6 cellular contexts compared by ENCODE assay signal in genomic region chr11:47259178-47259977, GRCh38. TPM values are rescaled to one million over a fixed set of nuclear protein-coding genes. Genes with fewer than 3 reads are reported as not detected.
A peak's percentile ranks its signal among the peaks of the same experiment; 100 is the strongest.
DNase-seq lines count a peak whose midpoint lies in the region; ATAC-seq, FAIRE-seq and TF ChIP-seq lines count a peak whose summit lies in the region.

No MANE protein-coding gene starts in this region.

- BruUV-seq in K562 (replicated peaks; lab: Mats Ljungman, UMichigan) = no TSS peak

- TF ChIP-seq RAD21 in K562 (CRISPR knock-in tag; conservative IDR thresholded peaks at IDR 0.05 in 1 of 2, IDR thresholded peaks at IDR 0.05 in 1 of 2) = peak; percentile 28 to 65; a peak in 3 of 4 replicates

- no peak for TF ChIP-seq EP300 in K562 (IDR thresholded peaks at IDR 0.05; ENCODE audit: low read length)

- POLR2A ChIA-PET in K562 (lab: Yijun Ruan, JAX) = interaction anchor here (0.6 to 3.9 kb wide), 8 partner anchors 9 to 91 kb away, joined by 3 to 31 read pairs (median 6); partner anchors contain the start of gene ACP2

- intact Hi-C loops in K562 (cut with micrococcal nuclease) = loop anchor here (2.0 kb wide), 1 partner anchor 83 kb away; the partner anchor contains the start of gene ARFGAP2

- peak overlapping the region in 1 of 2 experiments; percentile 85; a peak in 2 of 4 replicates for H3K9ac ChIP-seq in K562 (ENCODE audit: insufficient read depth in 1 of 2, low read depth in 2 of 2, low read length in 2 of 2)

- no peaks in the 10 kb centered on the region for H4K20me1 ChIP-seq in K562 (replicated peaks; ENCODE audit: control insufficient read depth, insufficient read depth, low read length)

- H3K27ac ChIP-seq in K562 (ENCODE audit: extremely low read depth, low read depth, low read length) = no peak overlapping the region

- peak; percentile 63 for TF ChIP-seq CTCF in NB4 (IDR thresholded peaks at IDR 0.05; ENCODE audit: low read depth, low read length)
- peak; percentile 74 to 83 (median 81) for TF ChIP-seq CTCF in K562 (IDR thresholded peaks at IDR 0.05 in 2 of 3, conservative IDR thresholded peaks at IDR 0.05 in 1 of 3; ENCODE audit: insufficient read depth in 2 of 3, low read depth in 1 of 3, low read length in 3 of 3)
- TF ChIP-seq CTCF in nephron (IDR thresholded peaks at IDR 0.05; ENCODE audit: unreplicated experiment in 3 of 3) = peak; percentile 33 to 56 (median 41)

- no peaks in the 10 kb centered on the region for H3K36me3 ChIP-seq in K562 (ENCODE audit: control insufficient read depth, insufficient read depth, low read length)

- H3K27me3 Mint-ChIP-seq in nephron (ENCODE audit: low read depth) = no peaks in the 10 kb centered on the region

- CTCF ChIA-PET in K562 (lab: Yijun Ruan, JAX; ENCODE audit: low intra/inter-chr PET ratio) = interaction anchor here (0.6 to 3.6 kb wide), 3 partner anchors 91 to 99 kb away, joined by 3 to 46 read pairs (median 4); no protein-coding TSS in a partner anchor

- no peaks in the 10 kb centered on the region for H3K9me1 ChIP-seq in K562 (ENCODE audit: control insufficient read depth, insufficient read depth, low read length)

- H3K9me3 ChIP-seq in K562 (replicated peaks; ENCODE audit: control insufficient read depth, insufficient read depth, low read depth, low read length) = no peaks in the 10 kb centered on the region

- no peak overlapping the region for H3K4me2 ChIP-seq in K562 (ENCODE audit: insufficient read depth, low read length)

- peaks cover 32% of the 10 kb centered on the region for H3K4me1 Mint-ChIP-seq in nephron

- no peaks in the 10 kb centered on the region for H3K27me3 ChIP-seq in K562 (ENCODE audit: control insufficient read depth in 2 of 2, insufficient read depth in 2 of 2, low read length in 2 of 2)

- 59% methylated on average over 8 of the region's 10 CpGs for WGBS in K562 (ENCODE audit: insufficient coverage, low coverage, missing lambda C conversion rate)

- no peaks in the 10 kb centered on the region for H3K9me3 Mint-ChIP-seq in nephron

- no peak overlapping the region for H3K4me3 ChIP-seq in NB4 (ENCODE audit: low read depth, low read length)
- H3K4me3 ChIP-seq in K562 = no peak overlapping the region

- in situ Hi-C loops in K562 (cut with MboI) = no loop called here

- ATAC-seq in K562 (peak; percentile 82), HG03095 (IDR thresholded peaks at IDR 0.05; ENCODE audit: unreplicated experiment) (no peak)

- peak overlapping the region; percentile 84 to 91 (median 89) for H3K27ac Mint-ChIP-seq in nephron

- FAIRE-seq in K562 (lab: Jason Lieb, UNC) = peak; percentile 81

- TF ChIP-seq POLR2A in NB4 (IDR thresholded peaks at IDR 0.05; ENCODE audit: extremely low read depth, insufficient read length) (no peak), K562 (conservative IDR thresholded peaks at IDR 0.05) (no peak)

- peak overlapping the region; percentile 51 to 74 (median 73) for H3K4me3 Mint-ChIP-seq in nephron

- H3K79me2 ChIP-seq in K562 (ENCODE audit: control insufficient read depth, insufficient read depth, low read length) = no peaks in the 10 kb centered on the region

- H2AFZ ChIP-seq in K562 (ENCODE audit: low read depth, low read length) = no peak overlapping the region

- H3K36me3 Mint-ChIP-seq in nephron (ENCODE audit: low read depth) = no peaks in the 10 kb centered on the region

- peak; percentile 50 for DNase-seq in ELR (ENCODE audit: low read depth)
- peak; percentile 61 for DNase-seq in NB4 (ENCODE audit: low read depth)
- peak in 2 of 4 experiments; percentile 67 to 68 for DNase-seq in K562 (ENCODE audit: extremely low read depth in 1 of 4, low spot score in 3 of 4)
- DNase-seq in NCI-H2029 (lab: John Stamatoyannopoulos, UW) = no peak

- peaks cover 45 to 46% of the 10 kb centered on the region in 2 experiments for H3K4me1 ChIP-seq in K562 (replicated peaks in 1 of 2; ENCODE audit: control insufficient read depth in 2 of 2, insufficient read depth in 2 of 2, low read length in 2 of 2)

RNA-seq across cellular contexts. Expression of gene NR1H3, which starts 1.6 kb away (rescaled TPM):
- 39.2 and 75.3 TPM in 2 replicates for total RNA-seq in K562 (2011; cell fraction: chromatin; rRNA removed; ENCODE audit: low replicate concordance)
- 43.6 and 51.5 TPM in 2 replicates for total RNA-seq in K562 (2011; cell fraction: nucleolus; rRNA removed)
- 31.0 and 35.2 TPM in 2 replicates for total RNA-seq in K562 (2011; cell fraction: nucleoplasm; rRNA removed)
- total RNA-seq in K562 (2014; rRNA removed) = 11.9 and 16.0 TPM in 2 replicates
- total RNA-seq in K562 (2014; rRNA removed; fragmentation: Illumina TruSeq; extraction: Trizol) = 6.6 and 8.2 TPM in 2 replicates
- total RNA-seq in K562 (2015; rRNA removed; fragmentation: Illumina TruSeq; extraction: Trizol) = 7.8 and 11.1 TPM in 2 replicates
- total RNA-seq in K562 (2021) = 15.9 and 16.5 TPM in 2 replicates
- polyA plus RNA-seq in K562 (2011; rRNA removed) = 26.0 and 31.9 TPM in 2 replicates
- 38.5 and 38.7 TPM in 2 replicates for polyA plus RNA-seq in K562 (2011; cell fraction: cytosol; rRNA removed)
- polyA plus RNA-seq in K562 (2011; cell fraction: nucleus; rRNA removed) = 66.1 and 82.8 TPM in 2 replicates
- 16.1 and 20.9 TPM in 2 replicates for polyA plus RNA-seq in K562 (2012)
- polyA plus RNA-seq in K562 (2014; fragmentation: Illumina TruSeq; extraction: Trizol) = 12.0 and 15.2 TPM in 2 replicates
- 10 to 100 TPM in 1 of 2 experiments, 1 to 10 TPM in 1; 9.8 to 10.4 TPM for polyA plus RNA-seq in K562 (2014; fragmentation: Nextera tagmentation; extraction: Ambion mirVana)
- polyA plus RNA-seq in K562 (2014; rRNA removed) = 17.5 and 18.4 TPM in 2 replicates
- 15.1 and 19.2 TPM in 2 replicates for polyA minus RNA-seq in K562 (2011; rRNA and poly(A)+ RNA removed)
- polyA minus RNA-seq in K562 (2011; cell fraction: cytosol; rRNA and poly(A)+ RNA removed) = 9.9 and 20.8 TPM in 2 replicates
- 12.8 and 23.2 TPM in 2 replicates for polyA minus RNA-seq in K562 (2011; cell fraction: nucleus; rRNA and poly(A)+ RNA removed)

RNA-seq across cellular contexts. Expression of gene MADD, which starts 10.6 kb away (rescaled TPM):
- total RNA-seq in K562 (2011; cell fraction: chromatin; rRNA removed; ENCODE audit: low replicate concordance) = 267 and 427 TPM in 2 replicates
- total RNA-seq in K562 (2011; cell fraction: nucleolus; rRNA removed) = 135 and 141 TPM in 2 replicates
- 157 and 178 TPM in 2 replicates for total RNA-seq in K562 (2011; cell fraction: nucleoplasm; rRNA removed)
- total RNA-seq in K562 (2014; rRNA removed) (33.6 and 34.4 TPM in 2 replicates), K562 (2014; rRNA removed; fragmentation: Illumina TruSeq; extraction: Trizol) (22.2 and 22.6 TPM in 2 replicates), K562 (2015; rRNA removed; fragmentation: Illumina TruSeq; extraction: Trizol) (28.7 and 34.3 TPM in 2 replicates), K562 (2021) (53.6 and 57.6 TPM in 2 replicates)
- polyA plus RNA-seq in K562 (2011; rRNA removed) (37.0 and 54.1 TPM in 2 replicates), K562 (2014; fragmentation: Illumina TruSeq; extraction: Trizol) (41.6 and 41.9 TPM in 2 replicates), K562 (2014; fragmentation: Nextera tagmentation; extraction: Ambion mirVana) (1 to 10 TPM in 1 of 2 experiments, under 1 TPM in 1; 0.68 to 3.2 TPM), K562 (2014; rRNA removed) (43.4 and 47.6 TPM in 2 replicates)
- polyA plus RNA-seq in K562 (2011; cell fraction: cytosol; rRNA removed) = 37.6 and 44.5 TPM in 2 replicates
- polyA plus RNA-seq in K562 (2011; cell fraction: nucleus; rRNA removed) = 196 and 230 TPM in 2 replicates
- polyA plus RNA-seq in K562 (2012) = 39.6 and 44.4 TPM in 2 replicates
- 47.0 and 48.6 TPM in 2 replicates for polyA minus RNA-seq in K562 (2011; rRNA and poly(A)+ RNA removed)
- 37.4 and 47.8 TPM in 2 replicates for polyA minus RNA-seq in K562 (2011; cell fraction: cytosol; rRNA and poly(A)+ RNA removed)
- polyA minus RNA-seq in K562 (2011; cell fraction: nucleus; rRNA and poly(A)+ RNA removed) = 52.0 and 80.3 TPM in 2 replicates

RNA-seq across cellular contexts. Expression of gene ACP2, which starts 10.8 kb away (rescaled TPM):
- total RNA-seq in K562 (2011; cell fraction: chromatin; rRNA removed; ENCODE audit: low replicate concordance) = 46.3 and 108 TPM in 2 replicates
- total RNA-seq in K562 (2011; cell fraction: nucleolus; rRNA removed) = 76.0 and 80.0 TPM in 2 replicates
- 60.6 and 60.9 TPM in 2 replicates for total RNA-seq in K562 (2011; cell fraction: nucleoplasm; rRNA removed)
- 14.3 and 16.2 TPM in 2 replicates for total RNA-seq in K562 (2014; rRNA removed)
- 7.1 and 8.6 TPM in 2 replicates for total RNA-seq in K562 (2014; rRNA removed; fragmentation: Illumina TruSeq; extraction: Trizol)
- total RNA-seq in K562 (2015; rRNA removed; fragmentation: Illumina TruSeq; extraction: Trizol) = 11.6 and 12.1 TPM in 2 replicates
- 17.8 and 20.0 TPM in 2 replicates for total RNA-seq in K562 (2021)
- polyA plus RNA-seq in K562 (2011; rRNA removed) = 7.0 and 10.4 TPM in 2 replicates
- polyA plus RNA-seq in K562 (2011; cell fraction: cytosol; rRNA removed) = 8.2 and 13.6 TPM in 2 replicates
- 27.8 and 55.7 TPM in 2 replicates for polyA plus RNA-seq in K562 (2011; cell fraction: nucleus; rRNA removed)
- 13.9 and 20.7 TPM in 2 replicates for polyA plus RNA-seq in K562 (2012)
- 14.0 and 19.1 TPM in 2 replicates for polyA plus RNA-seq in K562 (2014; fragmentation: Illumina TruSeq; extraction: Trizol)
- polyA plus RNA-seq in K562 (2014; fragmentation: Nextera tagmentation; extraction: Ambion mirVana) = 1 to 10 TPM; 1.9 to 2.2 TPM
- 12.4 and 14.4 TPM in 2 replicates for polyA plus RNA-seq in K562 (2014; rRNA removed)
- polyA minus RNA-seq in K562 (2011; rRNA and poly(A)+ RNA removed) = 10.9 and 11.2 TPM in 2 replicates
- 9.5 and 12.3 TPM in 2 replicates for polyA minus RNA-seq in K562 (2011; cell fraction: cytosol; rRNA and poly(A)+ RNA removed)
- 25.4 and 26.9 TPM in 2 replicates for polyA minus RNA-seq in K562 (2011; cell fraction: nucleus; rRNA and poly(A)+ RNA removed)

RNA-seq across cellular contexts. Expression of gene DDB2, which starts 44.6 kb away (rescaled TPM):
- total RNA-seq in K562 (2011; cell fraction: chromatin; rRNA removed; ENCODE audit: low replicate concordance) = 56.3 and 66.6 TPM in 2 replicates
- 38.7 TPM in 2 replicates for total RNA-seq in K562 (2011; cell fraction: nucleolus; rRNA removed)
- 45.0 and 46.9 TPM in 2 replicates for total RNA-seq in K562 (2011; cell fraction: nucleoplasm; rRNA removed)
- 12.7 and 13.3 TPM in 2 replicates for total RNA-seq in K562 (2014; rRNA removed)
- total RNA-seq in K562 (2014; rRNA removed; fragmentation: Illumina TruSeq; extraction: Trizol) = 8.7 and 9.0 TPM in 2 replicates
- total RNA-seq in K562 (2015; rRNA removed; fragmentation: Illumina TruSeq; extraction: Trizol) = 10.1 and 10.9 TPM in 2 replicates
- total RNA-seq in K562 (2021) = 9.0 and 10.5 TPM in 2 replicates
- polyA plus RNA-seq in K562 (2011; rRNA removed) = 17.1 and 17.5 TPM in 2 replicates
- 12.9 and 16.0 TPM in 2 replicates for polyA plus RNA-seq in K562 (2011; cell fraction: cytosol; rRNA removed)
- polyA plus RNA-seq in K562 (2011; cell fraction: nucleus; rRNA removed) = 54.5 and 57.5 TPM in 2 replicates
- polyA plus RNA-seq in K562 (2012) = 11.5 and 20.9 TPM in 2 replicates
- polyA plus RNA-seq in K562 (2014; fragmentation: Illumina TruSeq; extraction: Trizol) = 10.1 and 10.4 TPM in 2 replicates
- 10 to 100 TPM in 1 of 2 experiments, 1 to 10 TPM in 1; 9.0 to 10.3 TPM for polyA plus RNA-seq in K562 (2014; fragmentation: Nextera tagmentation; extraction: Ambion mirVana)
- 12.0 and 18.6 TPM in 2 replicates for polyA plus RNA-seq in K562 (2014; rRNA removed)
- 12.9 and 16.8 TPM in 2 replicates for polyA minus RNA-seq in K562 (2011; rRNA and poly(A)+ RNA removed)
- polyA minus RNA-seq in K562 (2011; cell fraction: cytosol; rRNA and poly(A)+ RNA removed) = 5.5 and 8.0 TPM in 2 replicates
- 17.4 and 23.8 TPM in 2 replicates for polyA minus RNA-seq in K562 (2011; cell fraction: nucleus; rRNA and poly(A)+ RNA removed)
